Comparison of ENCODE assay signal across 21 cellular contexts in genomic region chr21:39315603-39316002, GRCh38. TPM values are rescaled to one million over a fixed set of nuclear protein-coding genes. Genes with fewer than 3 reads are reported as not detected.
DNase-seq lines count a peak whose midpoint lies in the region; ATAC-seq, FAIRE-seq and TF ChIP-seq lines count a peak whose summit lies in the region.
"Had no signal": no experiment of that assay in that cellular context is flagged by ENCODE, and none has a peak within 500 bp of the region (broad histone marks: within the 10 kb centered on the region; RNA-seq: fewer than 3 reads in every experiment).

No MANE protein-coding gene starts in this region.

- BruUV-seq in Caco-2 (replicated peaks; lab: Mats Ljungman, UMichigan): no TSS peak

- H3K4me3 Mint-ChIP-seq in activated CD4-positive, alpha-beta memory T cell treated with anti-CD3 and anti-CD28 coated beads for 36 hours: no peak overlapping the region
- H3K4me3 Mint-ChIP-seq in activated CD4-positive, alpha-beta memory T cell treated with anti-CD3 and anti-CD28 coated beads, Interleukin-2, amount 10 ng/mL, durations not matched to agents 7 days and 5 days: no peak overlapping the region
- peak overlapping the region; percentile 6 for H3K4me3 Mint-ChIP-seq in Caco-2 (ENCODE audit: unreplicated experiment)
- no peak overlapping the region for H3K4me3 Mint-ChIP-seq in activated T-helper 2 cell treated with anti-CD3 and anti-CD28 coated beads, Interferon-gamma antibody, Interleukin-2, Interleukin-4, amounts not matched to agents 10 μg/mL and 5 μg/mL and 100 μg/mL, durations not matched to agents 14 hours and 24 hours and 36 hours (ENCODE audit: low read depth)
- peak overlapping the region; percentile 60 for H3K4me3 Mint-ChIP-seq in neural crest cell

- intact Hi-C loops in activated CD4-positive, alpha-beta memory T cell treated with anti-CD3 and anti-CD28 coated beads for 36 hours (cut with micrococcal nuclease): loop anchor here (1.0 kb wide), 1 partner anchor 547 kb away; no protein-coding TSS in a partner anchor
- intact Hi-C loops in Caco-2 (cut with micrococcal nuclease; ENCODE audit: unreplicated experiment): loop anchor here (2.0 to 10.0 kb wide), 2 partner anchors 15 to 129 kb away; partner anchors contain the start of gene LCA5L
- intact Hi-C loops in activated T-helper 2 cell treated with anti-CD3 and anti-CD28 coated beads, Interferon-gamma antibody, Interleukin-2, Interleukin-4, amounts not matched to agents 10 μg/mL and 5 μg/mL and 100 μg/mL, durations not matched to agents 14 hours and 24 hours and 36 hours (cut with micrococcal nuclease): loop anchor here (2.0 to 10.0 kb wide), 2 partner anchors 129 to 511 kb away; partner anchors contain the start of genes ETS2 and LCA5L

- CTCF ChIA-PET in activated CD4-positive, alpha-beta memory T cell treated with anti-CD3 and anti-CD28 coated beads for 36 hours (lab: Charles Lee): interaction anchor here (1.7 kb wide), 1 partner anchor 33 kb away, joined by 6 read pairs; the partner anchor contains the start of gene HMGN1
- CTCF ChIA-PET in activated CD4-positive, alpha-beta memory T cell treated with anti-CD3 and anti-CD28 coated beads, Interleukin-2, amount 10 ng/mL, durations not matched to agents 7 days and 5 days (lab: Charles Lee): interaction anchor here (1.4 kb wide), 1 partner anchor 72 kb away, joined by 5 read pairs; no protein-coding TSS in a partner anchor
- CTCF ChIA-PET in Caco-2 (lab: Charles Lee): interaction anchor here (0.6 kb wide), 1 partner anchor 1390 kb away, joined by 3 read pairs; no protein-coding TSS in a partner anchor

- TF ChIP-seq CTCF in Caco-2 (IDR thresholded peaks at IDR 0.05; ENCODE audit: insufficient read depth in 1 of 2, low read depth in 1 of 2, low read length in 1 of 2, severe bottlenecking in 1 of 2, unreplicated experiment in 1 of 2) (no peak), neural crest cell (conservative IDR thresholded peaks at IDR 0.05) (no peak), D721Med (IDR thresholded peaks at IDR 0.05; ENCODE audit: insufficient read depth, missing control alignments) (no peak)

- DNase-seq in activated CD4-positive, alpha-beta memory T cell treated with anti-CD3 and anti-CD28 coated beads for 36 hours: no peak
- DNase-seq in activated CD4-positive, alpha-beta memory T cell treated with anti-CD3 and anti-CD28 coated beads, Interleukin-2, amount 10 ng/mL, durations not matched to agents 7 days and 5 days: no peak
- no peak for DNase-seq in Caco-2
- no peak for DNase-seq in activated T-helper 2 cell treated with anti-CD3 and anti-CD28 coated beads, Interferon-gamma antibody, Interleukin-2, Interleukin-4, amounts not matched to agents 10 μg/mL and 5 μg/mL and 100 μg/mL, durations not matched to agents 14 hours and 24 hours and 36 hours (ENCODE audit: low spot score)
- DNase-seq in neural crest cell (ENCODE audit: low read depth, low spot score): no peak
- no peak for DNase-seq in SJCRH30
- no peak for DNase-seq in D721Med (ENCODE audit: insufficient read length, low spot score)
- DNase-seq: activated CD4-positive, alpha-beta T cell treated with anti-CD3 and anti-CD28 coated beads for 1 hour; activated naive CD4-positive, alpha-beta T cell treated with anti-CD3 and anti-CD28 coated beads, Interleukin-2, amount 50 U/mL, for 16 hours; dorsolateral prefrontal cortex; H9; NCI-H2107; NCI-H524 treated with DMSO at 0.1 percent for 48 hours; pancreas; SIG-M5; T-helper 9 cell had no signal

- H3K27me3 Mint-ChIP-seq in activated CD4-positive, alpha-beta memory T cell treated with anti-CD3 and anti-CD28 coated beads for 36 hours: no peaks in the 10 kb centered on the region
- no peaks in the 10 kb centered on the region for H3K27me3 Mint-ChIP-seq in activated CD4-positive, alpha-beta memory T cell treated with anti-CD3 and anti-CD28 coated beads, Interleukin-2, amount 10 ng/mL, durations not matched to agents 7 days and 5 days
- H3K27me3 Mint-ChIP-seq in Caco-2 (ENCODE audit: insufficient read depth, unreplicated experiment) (no peaks in the 10 kb centered on the region), neural crest cell (ENCODE audit: low read depth) (no peaks in the 10 kb centered on the region)
- no peaks in the 10 kb centered on the region for H3K27me3 Mint-ChIP-seq in activated T-helper 2 cell treated with anti-CD3 and anti-CD28 coated beads, Interferon-gamma antibody, Interleukin-2, Interleukin-4, amounts not matched to agents 10 μg/mL and 5 μg/mL and 100 μg/mL, durations not matched to agents 14 hours and 24 hours and 36 hours (ENCODE audit: low read depth)

- H3K27me3 ChIP-seq in Caco-2 (replicated peaks; ENCODE audit: control insufficient read depth, insufficient read depth, low read length) (no peaks in the 10 kb centered on the region), SJCRH30 (no peaks in the 10 kb centered on the region)
- H3K27me3 ChIP-seq: breast epithelium, dorsolateral prefrontal cortex, pancreas had no signal

- POLR2A ChIA-PET in activated CD4-positive, alpha-beta memory T cell treated with anti-CD3 and anti-CD28 coated beads for 36 hours (lab: Charles Lee): interaction anchor here (1.0 to 4.9 kb wide), 4 partner anchors 29 to 133 kb away, joined by 3 to 56 read pairs (median 6); partner anchors contain the start of genes HMGN1 and PSMG1
- POLR2A ChIA-PET in activated CD4-positive, alpha-beta memory T cell treated with anti-CD3 and anti-CD28 coated beads, Interleukin-2, amount 10 ng/mL, durations not matched to agents 7 days and 5 days (lab: Charles Lee): interaction anchor here (1.0 to 7.3 kb wide), 7 partner anchors 8 to 131 kb away, joined by 3 to 197 read pairs (median 18); partner anchors contain the start of genes HMGN1 and PSMG1
- POLR2A ChIA-PET in Caco-2 (lab: Charles Lee): interaction anchor here (0.7 kb wide), 1 partner anchor 77 kb away, joined by 5 read pairs; no protein-coding TSS in a partner anchor

- H3K36me3 ChIP-seq in Caco-2 (ENCODE audit: control insufficient read depth, insufficient read depth, low read length): no peaks in the 10 kb centered on the region
- 0 out of 2 replicates have a peak, but pooled peaks cover 4% of the 10 kb centered on the region for H3K36me3 ChIP-seq in SJCRH30
- H3K36me3 ChIP-seq: breast epithelium, pancreas had no signal

- H3K36me3 Mint-ChIP-seq in activated CD4-positive, alpha-beta memory T cell treated with anti-CD3 and anti-CD28 coated beads for 36 hours: peaks cover 20% of the 10 kb centered on the region
- H3K36me3 Mint-ChIP-seq in activated CD4-positive, alpha-beta memory T cell treated with anti-CD3 and anti-CD28 coated beads, Interleukin-2, amount 10 ng/mL, durations not matched to agents 7 days and 5 days (ENCODE audit: low read depth): peaks cover 17% of the 10 kb centered on the region
- peaks cover 33% of the 10 kb centered on the region for H3K36me3 Mint-ChIP-seq in Caco-2 (ENCODE audit: insufficient read depth, unreplicated experiment)
- H3K36me3 Mint-ChIP-seq in activated T-helper 2 cell treated with anti-CD3 and anti-CD28 coated beads, Interferon-gamma antibody, Interleukin-2, Interleukin-4, amounts not matched to agents 10 μg/mL and 5 μg/mL and 100 μg/mL, durations not matched to agents 14 hours and 24 hours and 36 hours (ENCODE audit: low read depth): peaks cover 16% of the 10 kb centered on the region
- H3K36me3 Mint-ChIP-seq in neural crest cell (ENCODE audit: low read depth): peaks cover 8% of the 10 kb centered on the region

- H3K4me1 ChIP-seq in Caco-2: peaks cover 32% of the 10 kb centered on the region
- peaks cover 7% of the 10 kb centered on the region for H3K4me1 ChIP-seq in SJCRH30

- no peaks in the 10 kb centered on the region for H3K9me3 Mint-ChIP-seq in activated CD4-positive, alpha-beta memory T cell treated with anti-CD3 and anti-CD28 coated beads for 36 hours
- no peaks in the 10 kb centered on the region for H3K9me3 Mint-ChIP-seq in activated CD4-positive, alpha-beta memory T cell treated with anti-CD3 and anti-CD28 coated beads, Interleukin-2, amount 10 ng/mL, durations not matched to agents 7 days and 5 days
- no peaks in the 10 kb centered on the region for H3K9me3 Mint-ChIP-seq in Caco-2 (ENCODE audit: unreplicated experiment)
- H3K9me3 Mint-ChIP-seq in activated T-helper 2 cell treated with anti-CD3 and anti-CD28 coated beads, Interferon-gamma antibody, Interleukin-2, Interleukin-4, amounts not matched to agents 10 μg/mL and 5 μg/mL and 100 μg/mL, durations not matched to agents 14 hours and 24 hours and 36 hours: no peaks in the 10 kb centered on the region
- H3K9me3 Mint-ChIP-seq in neural crest cell: no peaks in the 10 kb centered on the region

- no peak overlapping the region for H3K27ac ChIP-seq in SJCRH30
- H3K27ac ChIP-seq: breast epithelium, pancreas had no signal

- H3K4me1 Mint-ChIP-seq in activated CD4-positive, alpha-beta memory T cell treated with anti-CD3 and anti-CD28 coated beads for 36 hours (ENCODE audit: low read depth): peaks cover 30% of the 10 kb centered on the region
- H3K4me1 Mint-ChIP-seq in activated CD4-positive, alpha-beta memory T cell treated with anti-CD3 and anti-CD28 coated beads, Interleukin-2, amount 10 ng/mL, durations not matched to agents 7 days and 5 days: peaks cover 33% of the 10 kb centered on the region
- H3K4me1 Mint-ChIP-seq in Caco-2 (ENCODE audit: low read depth, unreplicated experiment) (peaks cover 35% of the 10 kb centered on the region), neural crest cell (peaks cover 22% of the 10 kb centered on the region)
- peaks cover 31% of the 10 kb centered on the region for H3K4me1 Mint-ChIP-seq in activated T-helper 2 cell treated with anti-CD3 and anti-CD28 coated beads, Interferon-gamma antibody, Interleukin-2, Interleukin-4, amounts not matched to agents 10 μg/mL and 5 μg/mL and 100 μg/mL, durations not matched to agents 14 hours and 24 hours and 36 hours (ENCODE audit: low read depth)

- FAIRE-seq in D721Med (lab: Jason Lieb, UNC): no peak
- FAIRE-seq: pancreas had no signal

- H3K4me3 ChIP-seq in Caco-2 (ENCODE audit: low read depth, low read length) (no peak overlapping the region), SJCRH30 (no peak overlapping the region)
- H3K4me3 ChIP-seq: breast epithelium, pancreas had no signal

- no peak for ATAC-seq in HG02623 (IDR thresholded peaks at IDR 0.05; ENCODE audit: unreplicated experiment)
- ATAC-seq: esophagus mucosa, left colon, pancreas, sciatic nerve had no signal

- H3K27ac Mint-ChIP-seq in activated CD4-positive, alpha-beta memory T cell treated with anti-CD3 and anti-CD28 coated beads for 36 hours: peak overlapping the region; percentile 62
- no peak overlapping the region for H3K27ac Mint-ChIP-seq in activated CD4-positive, alpha-beta memory T cell treated with anti-CD3 and anti-CD28 coated beads, Interleukin-2, amount 10 ng/mL, durations not matched to agents 7 days and 5 days
- no peak overlapping the region for H3K27ac Mint-ChIP-seq in Caco-2 (ENCODE audit: unreplicated experiment)
- H3K27ac Mint-ChIP-seq in activated T-helper 2 cell treated with anti-CD3 and anti-CD28 coated beads, Interferon-gamma antibody, Interleukin-2, Interleukin-4, amounts not matched to agents 10 μg/mL and 5 μg/mL and 100 μg/mL, durations not matched to agents 14 hours and 24 hours and 36 hours: peak overlapping the region; percentile 52
- H3K27ac Mint-ChIP-seq in neural crest cell (ENCODE audit: unreplicated experiment): no peak overlapping the region
- H3K27ac Mint-ChIP-seq: H9 had no signal

- H3K9me3 ChIP-seq in Caco-2: no peaks in the 10 kb centered on the region
- no peaks in the 10 kb centered on the region for H3K9me3 ChIP-seq in SJCRH30 (replicated peaks)
- H3K9me3 ChIP-seq: breast epithelium, pancreas had no signal

RNA-seq across cellular contexts. Expression of gene BRWD1, which starts 2.2 kb away (rescaled TPM):
- total RNA-seq in activated CD4-positive, alpha-beta memory T cell treated with anti-CD3 and anti-CD28 coated beads for 36 hours: 10 to 100 TPM; 28.7 to 29.4 TPM
- 10 to 100 TPM; 39.5 to 45.3 TPM for total RNA-seq in activated CD4-positive, alpha-beta memory T cell treated with anti-CD3 and anti-CD28 coated beads, Interleukin-2, amount 10 ng/mL, durations not matched to agents 7 days and 5 days
- total RNA-seq in Caco-2 (2022): 37.1 and 42.2 TPM in 2 replicates
- total RNA-seq in activated T-helper 2 cell treated with anti-CD3 and anti-CD28 coated beads, Interferon-gamma antibody, Interleukin-2, Interleukin-4, amounts not matched to agents 10 μg/mL and 5 μg/mL and 100 μg/mL, durations not matched to agents 14 hours and 24 hours and 36 hours: 34.8 and 36.0 TPM in 2 replicates
- 38.4 and 42.8 TPM in 2 replicates for total RNA-seq in neural crest cell
- 45.5 and 49.8 TPM in 2 replicates for total RNA-seq in SJCRH30 (2014; rRNA removed; shearing (Covaris generic))

RNA-seq across cellular contexts. Expression of gene HMGN1, which starts 33.3 kb away (rescaled TPM):
- total RNA-seq in activated CD4-positive, alpha-beta memory T cell treated with anti-CD3 and anti-CD28 coated beads for 36 hours: 100 to 1,000 TPM; 441 to 449 TPM
- 100 to 1,000 TPM; 327 to 340 TPM for total RNA-seq in activated CD4-positive, alpha-beta memory T cell treated with anti-CD3 and anti-CD28 coated beads, Interleukin-2, amount 10 ng/mL, durations not matched to agents 7 days and 5 days
- total RNA-seq in Caco-2 (2022) (386 and 391 TPM in 2 replicates), neural crest cell (581 and 589 TPM in 2 replicates)
- 398 TPM in 2 replicates for total RNA-seq in activated T-helper 2 cell treated with anti-CD3 and anti-CD28 coated beads, Interferon-gamma antibody, Interleukin-2, Interleukin-4, amounts not matched to agents 10 μg/mL and 5 μg/mL and 100 μg/mL, durations not matched to agents 14 hours and 24 hours and 36 hours
- 448 and 469 TPM in 2 replicates for total RNA-seq in SJCRH30 (2014; rRNA removed; shearing (Covaris generic))

Comparison
In these comparisons a context has a peak if more than half of its experiments do, and no peak if none do; other contexts are left out.
1. H3K27ac Mint-ChIP-seq: peak in activated CD4-positive, alpha-beta memory T cell treated with anti-CD3 and anti-CD28 coated beads for 36 hours (single experiment) and activated T-helper 2 cell treated with anti-CD3 and anti-CD28 coated beads, Interferon-gamma antibody, Interleukin-2, Interleukin-4, amounts not matched to agents 10 μg/mL and 5 μg/mL and 100 μg/mL, durations not matched to agents 14 hours and 24 hours and 36 hours (single experiment); none in activated CD4-positive, alpha-beta memory T cell treated with anti-CD3 and anti-CD28 coated beads, Interleukin-2, amount 10 ng/mL, durations not matched to agents 7 days and 5 days (single experiment), Caco-2 (single experiment) and neural crest cell (single experiment).
2. H3K4me3 Mint-ChIP-seq: peak in Caco-2 (single experiment) and neural crest cell (single experiment); none in activated CD4-positive, alpha-beta memory T cell treated with anti-CD3 and anti-CD28 coated beads for 36 hours (single experiment), activated CD4-positive, alpha-beta memory T cell treated with anti-CD3 and anti-CD28 coated beads, Interleukin-2, amount 10 ng/mL, durations not matched to agents 7 days and 5 days (single experiment) and activated T-helper 2 cell treated with anti-CD3 and anti-CD28 coated beads, Interferon-gamma antibody, Interleukin-2, Interleukin-4, amounts not matched to agents 10 μg/mL and 5 μg/mL and 100 μg/mL, durations not matched to agents 14 hours and 24 hours and 36 hours (single experiment).